ENCODE assay signal across 12 cellular contexts in the genomic region with DNA sequence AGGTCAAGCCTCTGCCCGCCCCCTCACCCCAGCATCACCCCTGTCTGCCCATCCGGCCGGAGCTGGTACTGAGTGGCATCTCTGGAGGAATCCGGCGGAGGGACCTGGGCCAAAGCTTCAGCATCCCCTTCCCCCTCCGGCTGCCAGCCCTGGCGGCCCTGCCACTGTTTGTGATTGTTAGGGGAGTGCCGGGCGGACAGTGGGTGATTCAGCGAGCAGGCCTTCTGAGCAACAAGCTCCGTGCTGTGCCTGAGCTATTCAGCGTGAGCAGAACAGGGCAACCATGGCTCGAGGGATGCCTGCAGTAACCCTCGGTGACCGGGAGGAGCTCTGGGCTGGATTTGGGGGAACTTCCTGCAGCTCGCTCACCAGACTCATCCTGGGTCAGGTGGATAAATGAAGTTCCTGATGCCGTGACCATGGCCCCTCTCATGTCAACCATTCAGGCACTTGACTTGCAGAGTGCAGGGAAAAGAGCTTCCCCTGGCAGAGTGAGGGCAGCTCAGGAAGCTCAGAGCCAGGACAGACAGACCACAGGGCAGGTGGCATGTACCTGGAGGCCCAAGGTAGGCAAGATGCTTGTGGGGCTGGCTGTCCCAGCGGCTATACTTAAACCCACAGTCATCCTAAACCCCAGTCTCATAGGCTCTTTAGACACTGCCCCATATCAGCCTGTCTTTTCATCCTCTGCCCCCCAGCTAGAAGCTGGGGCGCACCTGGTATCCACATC. TPM values are rescaled to one million over a fixed set of nuclear protein-coding genes. Genes with fewer than 3 reads are reported as not detected.
DNase-seq lines count a peak whose midpoint lies in the region; ATAC-seq lines count a peak whose summit lies in the region.
"Had no signal": no experiment of that assay in that cellular context is flagged by ENCODE, and none has a peak within 500 bp of the region (broad histone marks: within the 10 kb centered on the region; RNA-seq: fewer than 3 reads in every experiment).

No MANE protein-coding gene starts in this region.

- H3K27ac Mint-ChIP-seq in stimulated activated naive B cell treated with anti-CD40 and anti-IgM and Interleukin-4, amounts not matched to agents 10 μg/mL and 1 μg/mL and 100 μg/mL, for 72 hours: no peak overlapping the region
- H3K27ac Mint-ChIP-seq: activated T-helper 1 cell treated with anti-CD3 and anti-CD28 coated beads, Interleukin-12 subunit alpha, Interleukin-12 subunit beta, Interleukin-2, Interleukin-4 antibody, amounts not matched to agents 30 ng/mL and 10 ng/mL and 1 ng/mL, durations not matched to agents 14 hours and 24 hours and 36 hours had no signal

- H3K4me1 Mint-ChIP-seq in stimulated activated naive B cell treated with anti-CD40 and anti-IgM and Interleukin-4, amounts not matched to agents 10 μg/mL and 1 μg/mL and 100 μg/mL, for 72 hours: peaks cover 0 to 2% of the 10 kb centered on the region in 2 donors

- peak overlapping the region; percentile 98 for H3K27ac ChIP-seq in angular gyrus (ENCODE audit: low read depth, low read length)
- H3K27ac ChIP-seq: esophagus squamous epithelium had no signal

- peaks cover 0 to 8% of the 10 kb centered on the region in 2 donors for H3K36me3 Mint-ChIP-seq in stimulated activated naive B cell treated with anti-CD40 and anti-IgM and Interleukin-4, amounts not matched to agents 10 μg/mL and 1 μg/mL and 100 μg/mL, for 72 hours

- ATAC-seq in stimulated activated naive B cell treated with anti-CD40 and anti-IgM and Interleukin-4, amounts not matched to agents 10 μg/mL and 1 μg/mL and 100 μg/mL, for 72 hours (replicated peaks): no peak
- no peak for ATAC-seq in GM21786 (IDR thresholded peaks at IDR 0.05; ENCODE audit: unreplicated experiment)

- H3K4me3 Mint-ChIP-seq in stimulated activated naive B cell treated with anti-CD40 and anti-IgM and Interleukin-4, amounts not matched to agents 10 μg/mL and 1 μg/mL and 100 μg/mL, for 72 hours: no peak overlapping the region
- H3K4me3 Mint-ChIP-seq: activated T-helper 1 cell treated with anti-CD3 and anti-CD28 coated beads, Interleukin-12 subunit alpha, Interleukin-12 subunit beta, Interleukin-2, Interleukin-4 antibody, amounts not matched to agents 30 ng/mL and 10 ng/mL and 1 ng/mL, durations not matched to agents 14 hours and 24 hours and 36 hours had no signal

- H3K27me3 Mint-ChIP-seq in stimulated activated naive B cell treated with anti-CD40 and anti-IgM and Interleukin-4, amounts not matched to agents 10 μg/mL and 1 μg/mL and 100 μg/mL, for 72 hours: peaks cover 6 to 12% of the 10 kb centered on the region in 2 donors

- H3K9me3 Mint-ChIP-seq in stimulated activated naive B cell treated with anti-CD40 and anti-IgM and Interleukin-4, amounts not matched to agents 10 μg/mL and 1 μg/mL and 100 μg/mL, for 72 hours: peaks cover 7 to 10% of the 10 kb centered on the region in 2 donors

- peak; percentile 70 for DNase-seq in H4 (ENCODE audit: low spot score)
- DNase-seq in hippocampal formation (lab: John Stamatoyannopoulos, UW): peak; percentile 94 to 95
- DNase-seq in stromal cell of bone marrow (ENCODE audit: low read depth): peak; percentile 34
- no peak for DNase-seq in NOMO-1 treated with dmso at 0.1 percent for 144 hours (lab: John Stamatoyannopoulos, UW; ENCODE audit: unreplicated experiment)
- DNase-seq in stimulated activated naive B cell treated with anti-CD40 and anti-IgM and Interleukin-4, amounts not matched to agents 10 μg/mL and 1 μg/mL and 100 μg/mL, for 72 hours: no peak
- no peak for DNase-seq in T-helper 1 cell
- DNase-seq: esophagus squamous epithelium, GDM1, NCI-H2081 treated with DMSO at 0.1 percent for 48 hours had no signal

RNA-seq across cellular contexts. Expression of a gene that starts 24.3 kb away (rescaled TPM):
- total RNA-seq in H4 (2014; rRNA removed; shearing (Covaris generic)): 6.6 and 8.4 TPM in 2 replicates

RNA-seq across cellular contexts. Expression of a gene that starts 49.6 kb away (rescaled TPM):
- not detected in 2 replicates for total RNA-seq in H4 (2014; rRNA removed; shearing (Covaris generic))
- total RNA-seq: activated T-helper 1 cell treated with anti-CD3 and anti-CD28 coated beads, Interleukin-12 subunit alpha, Interleukin-12 subunit beta, Interleukin-2, Interleukin-4 antibody, amounts not matched to agents 30 ng/mL and 10 ng/mL and 1 ng/mL, durations not matched to agents 14 hours and 24 hours and 36 hours had no signal

RNA-seq across cellular contexts. Expression of a gene that starts 58.3 kb away (rescaled TPM):
- 30.8 and 33.8 TPM in 2 replicates for total RNA-seq in H4 (2014; rRNA removed; shearing (Covaris generic))

Comparison
In these comparisons a context has a peak if more than half of its experiments do, and no peak if none do; other contexts are left out.
1. DNase-seq: peak in H4 (single experiment), hippocampal formation (2 of 2) and stromal cell of bone marrow (single experiment); none in NOMO-1 treated with dmso at 0.1 percent for 144 hours (single experiment), stimulated activated naive B cell treated with anti-CD40 and anti-IgM and Interleukin-4, amounts not matched to agents 10 μg/mL and 1 μg/mL and 100 μg/mL, for 72 hours (single experiment) and T-helper 1 cell (0 of 5).